ENCODE assay signal across 16 cellular contexts in the genomic region with DNA sequence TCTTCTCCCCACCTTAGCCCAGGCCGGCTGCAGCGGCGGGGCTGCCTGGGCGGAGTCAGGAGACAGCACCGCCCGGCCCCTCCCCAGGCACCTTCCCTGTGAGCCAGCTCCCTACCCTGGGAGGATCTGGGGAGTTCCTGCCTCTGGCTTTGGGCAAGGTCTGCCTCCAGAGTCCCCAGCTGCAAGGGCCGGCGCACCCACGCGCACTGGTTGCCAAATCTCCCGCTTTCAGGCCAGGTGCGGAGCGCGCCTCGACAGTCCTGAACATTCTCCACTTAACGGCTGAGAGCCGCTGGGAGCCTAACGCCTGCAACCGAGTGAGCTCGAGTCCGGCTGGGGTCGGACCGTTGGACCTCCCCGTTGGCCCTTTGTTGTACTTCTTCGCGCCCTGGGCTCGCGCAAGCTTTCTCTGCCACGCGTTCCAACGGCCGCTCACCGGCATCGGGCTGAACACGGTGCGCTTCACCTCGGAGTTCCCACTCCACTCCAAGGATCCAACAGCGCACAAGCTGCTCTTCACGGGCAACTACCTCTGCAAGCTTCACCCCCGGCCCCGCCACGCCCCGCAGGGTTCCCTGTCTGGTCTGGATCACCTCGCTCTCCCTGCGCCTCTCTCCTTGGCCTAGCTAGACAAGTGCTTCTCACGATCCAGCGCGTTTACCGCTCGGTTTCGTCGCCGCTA. TPM values are rescaled to one million over a fixed set of nuclear protein-coding genes. Genes with fewer than 3 reads are reported as not detected.
DNase-seq lines count a peak whose midpoint lies in the region; FAIRE-seq and TF ChIP-seq lines count a peak whose summit lies in the region.
"Had no signal": no experiment of that assay in that cellular context is flagged by ENCODE, and none has a peak within 500 bp of the region (broad histone marks: within the 10 kb centered on the region; RNA-seq: fewer than 3 reads in every experiment).

No MANE protein-coding gene starts in this region.

- H3K9me3 Mint-ChIP-seq in CD8-positive, alpha-beta memory T cell, result peaks cover 0 to 9% (median 4%) of the 10 kb centered on the region in 5 donors
- H3K9me3 Mint-ChIP-seq in astrocyte (ENCODE audit: unreplicated experiment), result peaks cover 19% of the 10 kb centered on the region

- no peaks in the 10 kb centered on the region for H3K79me2 ChIP-seq in astrocyte (ENCODE audit: insufficient read depth, low read length)

- H3K27ac Mint-ChIP-seq in CD8-positive, alpha-beta memory T cell, result peak overlapping the region in 1 of 8 donors; percentile 52
- H3K27ac Mint-ChIP-seq in astrocyte (ENCODE audit: unreplicated experiment), result no peak overlapping the region
- H3K27ac Mint-ChIP-seq: activated T-helper 2 cell treated with anti-CD3 and anti-CD28 coated beads, Interferon-gamma antibody, Interleukin-2, Interleukin-4, amounts not matched to agents 10 μg/mL and 5 μg/mL and 100 μg/mL, durations not matched to agents 14 hours and 24 hours and 36 hours had no signal

- H3K9me3 ChIP-seq in CD8-positive, alpha-beta memory T cell (ENCODE audit: low read length), result no peaks in the 10 kb centered on the region
- H3K9me3 ChIP-seq in astrocyte (ENCODE audit: insufficient read depth, low read depth, low read length) (peaks cover 8% of the 10 kb centered on the region), ovary (no peaks in the 10 kb centered on the region)

- peaks cover 0 to 6% (median 3%) of the 10 kb centered on the region in 3 donors for H3K36me3 Mint-ChIP-seq in CD8-positive, alpha-beta memory T cell
- H3K36me3 Mint-ChIP-seq in astrocyte (ENCODE audit: low read depth, unreplicated experiment), result peaks cover 2% of the 10 kb centered on the region

- no peaks in the 10 kb centered on the region for H3K4me1 ChIP-seq in CD8-positive, alpha-beta memory T cell (ENCODE audit: insufficient read depth, low read length)
- no peaks in the 10 kb centered on the region for H3K4me1 ChIP-seq in astrocyte (ENCODE audit: insufficient read depth, low read length)
- H3K4me1 ChIP-seq in ovary (ENCODE audit: insufficient read depth), result no peaks in the 10 kb centered on the region

- no peak for FAIRE-seq in astrocyte (lab: Jason Lieb, UNC)
- FAIRE-seq: G401.6 had no signal

- no peaks in the 10 kb centered on the region for H4K20me1 ChIP-seq in astrocyte (ENCODE audit: insufficient read depth, low read length)

- no peak for TF ChIP-seq POLR2A in ovary (IDR thresholded peaks at IDR 0.05)

- peaks cover 52 to 56% of the 10 kb centered on the region in 2 donors for H3K27me3 Mint-ChIP-seq in CD8-positive, alpha-beta memory T cell
- H3K27me3 Mint-ChIP-seq in astrocyte (ENCODE audit: low read depth, unreplicated experiment), result peaks cover 53% of the 10 kb centered on the region

- DNase-seq in NCI-H2029 treated with DMSO at 0.1 percent for 48 hours (lab: John Stamatoyannopoulos, UW) (peak; percentile 1), NCI-H2029 (lab: John Stamatoyannopoulos, UW) (no peak), astrocyte (ENCODE audit: low read depth) (no peak), iPS-NIHi7 (ENCODE audit: extremely low spot score) (peak; percentile 75), ovary (no peak), T1000 (lab: John Stamatoyannopoulos, UW) (no peak), NCI-H1436 (lab: John Stamatoyannopoulos, UW) (no peak)
- no peak for DNase-seq in CD8-positive, alpha-beta memory T cell
- DNase-seq: brain microvascular endothelial cell; effector CD4-positive, alpha-beta T cell; NCI-H1092 treated with DMSO at 0.1 percent for 48 hours; stimulated activated CD4-positive, alpha-beta T cell treated with anti-CD3 and anti-CD28 coated beads, Interleukin-4, amount 100 ng/mL, for 24 hours had no signal

- TF ChIP-seq CTCF in astrocyte (IDR thresholded peaks at IDR 0.05; ENCODE audit: insufficient read depth, low read depth, low read length), result no peak
- TF ChIP-seq CTCF in ovary (IDR thresholded peaks at IDR 0.05), result no peak

- CTCF ChIA-PET in CD8-positive, alpha-beta memory T cell (lab: Charles Lee), result no interaction called here

- H2AFZ ChIP-seq in astrocyte (ENCODE audit: low read depth, low read length), result no peak overlapping the region

- H3K27me3 ChIP-seq in CD8-positive, alpha-beta memory T cell (ENCODE audit: insufficient read depth, low read length, poor library complexity, severe bottlenecking), result peaks cover 21% of the 10 kb centered on the region
- H3K27me3 ChIP-seq in astrocyte (ENCODE audit: insufficient read depth, low read length), result peaks cover 9% of the 10 kb centered on the region
- H3K27me3 ChIP-seq in ovary, result no peaks in the 10 kb centered on the region

- no peak overlapping the region for H3K4me3 ChIP-seq in CD8-positive, alpha-beta memory T cell (ENCODE audit: low read length)
- H3K4me3 ChIP-seq in astrocyte (ENCODE audit: insufficient read depth, low read depth, low read length) (no peak overlapping the region), ovary (no peak overlapping the region)

- no peak overlapping the region for H3K9ac ChIP-seq in astrocyte (ENCODE audit: low read length)

- TF ChIP-seq EP300 in ovary (IDR thresholded peaks at IDR 0.05), result no peak

- 2 to 3% (median 3%) methylated on average over 42 to 53 of the region's 53 CpGs for WGBS in ovary, 3 donors

- intact Hi-C loops in ovary (cut with DNase I), result no loop called here

- peak overlapping the region in 6 of 7 donors; percentile 19 to 84 (median 56) for H3K4me3 Mint-ChIP-seq in CD8-positive, alpha-beta memory T cell
- peak overlapping the region; percentile 2 for H3K4me3 Mint-ChIP-seq in astrocyte (ENCODE audit: unreplicated experiment)

- H3K4me1 Mint-ChIP-seq in CD8-positive, alpha-beta memory T cell, result peaks cover 9 to 14% (median 10%) of the 10 kb centered on the region in 3 donors
- H3K4me1 Mint-ChIP-seq in astrocyte (ENCODE audit: low read depth, unreplicated experiment), result no peaks in the 10 kb centered on the region

- no peak overlapping the region for H3K27ac ChIP-seq in CD8-positive, alpha-beta memory T cell (ENCODE audit: low read depth, low read length)
- H3K27ac ChIP-seq in astrocyte (ENCODE audit: low read depth, low read length) (no peak overlapping the region), ovary (no peak overlapping the region)
- H3K27ac ChIP-seq: 22Rv1, brain microvascular endothelial cell had no signal

- no peaks in the 10 kb centered on the region for H3K36me3 ChIP-seq in CD8-positive, alpha-beta memory T cell (ENCODE audit: insufficient read depth, low read length)
- H3K36me3 ChIP-seq in astrocyte (ENCODE audit: insufficient read depth, low read length) (no peaks in the 10 kb centered on the region), ovary (no peaks in the 10 kb centered on the region)
- H3K36me3 ChIP-seq: brain microvascular endothelial cell had no signal

- POLR2A ChIA-PET in CD8-positive, alpha-beta memory T cell (lab: Charles Lee), result no interaction called here

- H3K4me2 ChIP-seq in astrocyte (ENCODE audit: low read length), result no peak overlapping the region

RNA-seq across cellular contexts. Expression of gene ZNF30, which starts 21.7 kb away (rescaled TPM):
- total RNA-seq in CD8-positive, alpha-beta memory T cell, result 1 to 10 TPM; 6.4 to 7.4 TPM
- 6.9 TPM for polyA plus RNA-seq in CD8-positive, alpha-beta memory T cell
- total RNA-seq in astrocyte (3.7 and 4.0 TPM in 2 replicates), ovary (1 to 10 TPM; 1.9 to 5.5 (median 2.9) TPM)
- polyA plus RNA-seq in ovary, result 1 to 10 TPM; 1.5 to 3.7 TPM
- total RNA-seq: OCI-LY7 had no signal

RNA-seq across cellular contexts. Expression of gene ZNF792, which starts 59.0 kb away (rescaled TPM):
- 1 to 10 TPM; 7.4 to 7.5 TPM for total RNA-seq in CD8-positive, alpha-beta memory T cell
- polyA plus RNA-seq in CD8-positive, alpha-beta memory T cell, result 15.4 TPM
- 5.7 and 5.9 TPM in 2 replicates for total RNA-seq in astrocyte
- total RNA-seq in ovary, result 1 to 10 TPM; 2.6 to 5.4 (median 4.5) TPM
- 1 to 10 TPM; 2.9 to 5.1 TPM for polyA plus RNA-seq in ovary

Comparison
In these comparisons a context has a peak if more than half of its experiments do, and no peak if none do; other contexts are left out.
1. DNase-seq: peak in NCI-H2029 treated with DMSO at 0.1 percent for 48 hours (single experiment) and iPS-NIHi7 (single experiment); none in NCI-H2029 (single experiment), CD8-positive, alpha-beta memory T cell (0 of 5), astrocyte (single experiment), ovary (0 of 5), T1000 (single experiment) and NCI-H1436 (single experiment).